ENCODE assay signal across 19 cellular contexts in the genomic region with DNA sequence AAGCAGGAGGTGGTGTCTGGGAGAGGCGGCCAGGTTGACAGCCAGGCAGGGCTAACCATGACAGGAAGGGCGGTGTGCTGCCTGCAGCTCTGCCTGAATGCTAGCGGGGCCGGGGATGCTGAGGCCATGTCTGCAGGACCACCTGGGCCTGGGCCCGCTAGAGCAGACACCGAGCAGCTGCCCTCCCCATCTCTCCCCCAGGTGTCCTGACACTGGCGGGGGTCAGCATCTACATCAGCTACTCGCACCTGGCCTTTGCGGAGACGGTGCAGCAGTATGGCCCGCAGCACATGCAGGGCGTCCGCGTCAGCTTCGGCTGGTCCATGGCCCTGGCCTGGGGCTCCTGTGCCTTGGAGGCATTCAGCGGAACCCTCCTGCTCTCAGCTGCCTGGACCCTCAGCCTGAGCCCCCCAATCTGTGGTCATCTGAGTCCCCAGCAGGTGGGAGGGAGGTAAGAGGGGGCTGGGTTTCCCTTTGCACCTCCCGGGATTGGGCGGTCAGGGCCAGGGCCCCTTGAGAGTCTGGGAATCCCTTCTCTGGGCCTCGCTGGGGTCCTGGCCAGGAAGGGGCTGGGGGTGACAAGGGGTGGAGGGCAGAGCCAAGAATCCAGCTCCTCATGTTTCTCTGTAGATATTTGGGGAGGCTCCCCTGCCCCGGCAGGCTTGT. TPM values are rescaled to one million over a fixed set of nuclear protein-coding genes. Genes with fewer than 3 reads are reported as not detected.
"Had no signal": no experiment of that assay in that cellular context is flagged by ENCODE, and none has a peak within 500 bp of the region (broad histone marks: within the 10 kb centered on the region; RNA-seq: fewer than 3 reads in every experiment).

No MANE protein-coding gene starts in this region.

- H3K4me3 ChIP-seq: esophagus muscularis mucosa, left lung, sigmoid colon, suprapubic skin, upper lobe of right lung had no signal

- H3K4me1 ChIP-seq: left lung, suprapubic skin, upper lobe of right lung had no signal

- H3K27me3 ChIP-seq: brain microvascular endothelial cell, sigmoid colon, suprapubic skin, upper lobe of right lung had no signal

- H3K27ac ChIP-seq: brain microvascular endothelial cell, esophagus muscularis mucosa, left lung, sigmoid colon, suprapubic skin, upper lobe of right lung had no signal

- H3K36me3 ChIP-seq: brain microvascular endothelial cell, esophagus muscularis mucosa, left lung, sigmoid colon, suprapubic skin, upper lobe of right lung had no signal

- H3K9me3 ChIP-seq: esophagus muscularis mucosa, left lung, sigmoid colon, suprapubic skin, upper lobe of right lung had no signal

- DNase-seq: activated CD4-positive, alpha-beta T cell treated with anti-CD3 and anti-CD28 coated beads, Interleukin-2, amount 50 U/mL, for 48 hours; activated CD4-positive, CD25-positive, alpha-beta regulatory T cell treated with anti-CD3 and anti-CD28 coated beads, Interleukin-2, amount 50 U/mL, for 72 hours; activated effector memory CD4-positive, alpha-beta T cell treated with anti-CD3 and anti-CD28 coated beads, Interleukin-2, amount 50 U/mL, for 16 hours; activated T-cell treated with anti-CD3 and anti-CD28 coated beads, Interleukin-2, amount 50 U/mL, for 4 hours; brain microvascular endothelial cell; cerebellar nuclear complex; dermis blood vessel endothelial cell; nephron progenitor cell; sigmoid colon; stimulated activated CD4-positive, alpha-beta T cell treated with anti-CD3 and anti-CD28 coated beads, Interleukin-2, amount 100 ng/mL, for 24 hours; stimulated activated naive CD4-positive, alpha-beta T cell treated with Interleukin-2 at 50 U/mL for 16 hours; upper lobe of right lung had no signal

RNA-seq across cellular contexts. Expression of gene TMEM235, which starts 7.5 kb away (rescaled TPM):
- total RNA-seq: activated T-cell treated with anti-CD3 and anti-CD28 coated beads, Interleukin-2, amount 50 U/mL, for 4 hours; esophagus muscularis mucosa; fibroblast of villous mesenchyme; left lung; osteocyte; pulmonary artery endothelial cell; sigmoid colon; suprapubic skin; T-helper 2 cell treated with Interferon-gamma antibody and Interleukin-4, amounts not matched to agents 100 ng/mL and 5 ng/mL, for 36 hours; upper lobe of right lung had no signal
